ENCODE assay signal across 13 cellular contexts in the genomic region with DNA sequence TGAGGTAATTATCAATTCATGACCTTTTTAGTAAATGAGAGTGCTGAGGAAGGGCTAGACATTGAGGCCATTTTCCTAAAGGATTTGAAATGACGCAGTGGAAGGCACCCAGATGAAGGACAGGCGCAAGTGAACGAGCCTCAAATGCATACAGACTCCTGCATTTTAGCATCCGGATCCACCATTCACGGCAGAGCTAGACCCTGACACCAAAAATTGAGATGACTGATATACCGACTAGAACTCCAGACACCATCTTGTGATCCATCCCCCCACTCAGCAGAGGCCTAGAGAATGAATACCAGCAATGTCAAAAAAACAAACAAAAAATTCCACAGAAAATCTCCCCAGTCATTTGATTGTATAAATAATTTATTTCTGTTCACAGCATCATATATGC. TPM values are rescaled to one million over a fixed set of nuclear protein-coding genes. Genes with fewer than 3 reads are reported as not detected.
DNase-seq lines count a peak whose midpoint lies in the region; ATAC-seq and TF ChIP-seq lines count a peak whose summit lies in the region.
"Had no signal": no experiment of that assay in that cellular context is flagged by ENCODE, and none has a peak within 500 bp of the region (broad histone marks: within the 10 kb centered on the region; RNA-seq: fewer than 3 reads in every experiment).

No MANE protein-coding gene starts in this region.

- H3K4me3 ChIP-seq in esophagus muscularis mucosa: no peak overlapping the region
- H3K4me3 ChIP-seq: mucosa of descending colon, tibial artery had no signal

- peaks cover 46% of the 10 kb centered on the region for H3K36me3 Mint-ChIP-seq in activated CD4-positive, alpha-beta T cell treated with anti-CD3 and anti-CD28 coated beads, Interleukin-2, amount 10 ng/mL, durations not matched to agents 24 days and 14 days (ENCODE audit: low read depth)
- peaks cover 67% of the 10 kb centered on the region for H3K36me3 Mint-ChIP-seq in activated T-helper 17 cell treated with anti-CD3 and anti-CD28 coated beads, Interleukin-2, amount 50 U/mL, for 72 hours (ENCODE audit: low read depth)
- H3K36me3 Mint-ChIP-seq in stimulated activated naive B cell treated with anti-CD40 and anti-IgM and Interleukin-4, amounts not matched to agents 10 μg/mL and 1 μg/mL and 100 μg/mL, for 72 hours: peaks cover 4 to 20% of the 10 kb centered on the region in 2 donors

- peak overlapping the region; percentile 94 for H3K27ac Mint-ChIP-seq in activated CD4-positive, alpha-beta T cell treated with anti-CD3 and anti-CD28 coated beads, Interleukin-2, amount 10 ng/mL, durations not matched to agents 24 days and 14 days
- H3K27ac Mint-ChIP-seq in activated T-helper 17 cell treated with anti-CD3 and anti-CD28 coated beads, Interleukin-2, amount 50 U/mL, for 72 hours: peak overlapping the region; percentile 89
- no peak overlapping the region for H3K27ac Mint-ChIP-seq in stimulated activated naive B cell treated with anti-CD40 and anti-IgM and Interleukin-4, amounts not matched to agents 10 μg/mL and 1 μg/mL and 100 μg/mL, for 72 hours

- 95% methylated on average over 6 of the region's 6 CpGs for WGBS in esophagus muscularis mucosa

- peak; percentile 77 for DNase-seq in activated CD4-positive, alpha-beta T cell treated with anti-CD3 and anti-CD28 coated beads, Interleukin-2, amount 10 ng/mL, durations not matched to agents 24 days and 14 days
- DNase-seq in activated CD4-positive, alpha-beta T cell treated with anti-CD3 and anti-CD28 coated beads for 48 hours: no peak
- DNase-seq in glomerular visceral epithelial cell (ENCODE audit: extremely low spot score) (peak; percentile 24), esophagus muscularis mucosa (ENCODE audit: extremely low spot score) (no peak), GM03348 (ENCODE audit: low spot score) (no peak)
- no peak for DNase-seq in stimulated activated naive B cell treated with anti-CD40 and anti-IgM and Interleukin-4, amounts not matched to agents 10 μg/mL and 1 μg/mL and 100 μg/mL, for 72 hours
- no peak for DNase-seq in activated effector memory CD4-positive, alpha-beta T cell treated with Interleukin-2 at 50 U/mL for 16 hours
- DNase-seq: foreskin melanocyte, KG1, mucosa of descending colon, NCI-H510A, tibial artery had no signal

- H3K9me3 Mint-ChIP-seq in activated CD4-positive, alpha-beta T cell treated with anti-CD3 and anti-CD28 coated beads, Interleukin-2, amount 10 ng/mL, durations not matched to agents 24 days and 14 days: no peaks in the 10 kb centered on the region
- no peaks in the 10 kb centered on the region for H3K9me3 Mint-ChIP-seq in activated T-helper 17 cell treated with anti-CD3 and anti-CD28 coated beads, Interleukin-2, amount 50 U/mL, for 72 hours
- no peaks in the 10 kb centered on the region for H3K9me3 Mint-ChIP-seq in stimulated activated naive B cell treated with anti-CD40 and anti-IgM and Interleukin-4, amounts not matched to agents 10 μg/mL and 1 μg/mL and 100 μg/mL, for 72 hours

- H3K4me1 Mint-ChIP-seq in activated CD4-positive, alpha-beta T cell treated with anti-CD3 and anti-CD28 coated beads, Interleukin-2, amount 10 ng/mL, durations not matched to agents 24 days and 14 days: peaks cover 57% of the 10 kb centered on the region
- H3K4me1 Mint-ChIP-seq in activated T-helper 17 cell treated with anti-CD3 and anti-CD28 coated beads, Interleukin-2, amount 50 U/mL, for 72 hours: peaks cover 49% of the 10 kb centered on the region
- peaks cover 53 to 79% of the 10 kb centered on the region in 2 donors for H3K4me1 Mint-ChIP-seq in stimulated activated naive B cell treated with anti-CD40 and anti-IgM and Interleukin-4, amounts not matched to agents 10 μg/mL and 1 μg/mL and 100 μg/mL, for 72 hours

- peak overlapping the region; percentile 90 for H3K4me3 Mint-ChIP-seq in activated CD4-positive, alpha-beta T cell treated with anti-CD3 and anti-CD28 coated beads, Interleukin-2, amount 10 ng/mL, durations not matched to agents 24 days and 14 days
- peak overlapping the region; percentile 91 for H3K4me3 Mint-ChIP-seq in activated T-helper 17 cell treated with anti-CD3 and anti-CD28 coated beads, Interleukin-2, amount 50 U/mL, for 72 hours
- peak overlapping the region; percentile 26 to 50 for H3K4me3 Mint-ChIP-seq in stimulated activated naive B cell treated with anti-CD40 and anti-IgM and Interleukin-4, amounts not matched to agents 10 μg/mL and 1 μg/mL and 100 μg/mL, for 72 hours

- ATAC-seq in activated T-helper 17 cell treated with anti-CD3 and anti-CD28 coated beads, Interleukin-2, amount 50 U/mL, for 72 hours (replicated peaks): no peak
- no peak for ATAC-seq in stimulated activated naive B cell treated with anti-CD40 and anti-IgM and Interleukin-4, amounts not matched to agents 10 μg/mL and 1 μg/mL and 100 μg/mL, for 72 hours (replicated peaks)
- ATAC-seq: mucosa of descending colon had no signal

- H3K4me1 ChIP-seq in esophagus muscularis mucosa: peaks cover 15 to 23% (median 21%) of the 10 kb centered on the region in 4 donors

- intact Hi-C loops in activated CD4-positive, alpha-beta T cell treated with anti-CD3 and anti-CD28 coated beads, Interleukin-2, amount 10 ng/mL, durations not matched to agents 24 days and 14 days (cut with micrococcal nuclease): loop anchor here (2.0 kb wide), 1 partner anchor 124 kb away; no protein-coding TSS in a partner anchor
- intact Hi-C loops in esophagus muscularis mucosa (cut with DNase I): no loop called here

- H3K27me3 ChIP-seq in esophagus muscularis mucosa: peaks cover 0 to 49% (median 4%) of the 10 kb centered on the region in 4 donors

- no peak for TF ChIP-seq POLR2A in esophagus muscularis mucosa (IDR thresholded peaks at IDR 0.05; ENCODE audit: low read depth)

- no peaks in the 10 kb centered on the region for H3K9me3 ChIP-seq in esophagus muscularis mucosa
- H3K9me3 ChIP-seq: mucosa of descending colon, tibial artery had no signal

- TF ChIP-seq CTCF in esophagus muscularis mucosa (IDR thresholded peaks at IDR 0.05): no peak

- no peaks in the 10 kb centered on the region for H3K36me3 ChIP-seq in esophagus muscularis mucosa
- H3K36me3 ChIP-seq: tibial artery had no signal

- no peaks in the 10 kb centered on the region for H3K27me3 Mint-ChIP-seq in activated CD4-positive, alpha-beta T cell treated with anti-CD3 and anti-CD28 coated beads, Interleukin-2, amount 10 ng/mL, durations not matched to agents 24 days and 14 days
- H3K27me3 Mint-ChIP-seq in activated T-helper 17 cell treated with anti-CD3 and anti-CD28 coated beads, Interleukin-2, amount 50 U/mL, for 72 hours: no peaks in the 10 kb centered on the region
- H3K27me3 Mint-ChIP-seq in stimulated activated naive B cell treated with anti-CD40 and anti-IgM and Interleukin-4, amounts not matched to agents 10 μg/mL and 1 μg/mL and 100 μg/mL, for 72 hours: no peaks in the 10 kb centered on the region

- no peak overlapping the region for H3K27ac ChIP-seq in esophagus muscularis mucosa (replicated peaks in 1 of 4)
- H3K27ac ChIP-seq: tibial artery had no signal

- no peak for TF ChIP-seq EP300 in esophagus muscularis mucosa (IDR thresholded peaks at IDR 0.05)

RNA-seq across cellular contexts. Expression of gene ARL4C, which starts 4.2 kb away (rescaled TPM):
- 43.2 and 45.0 TPM in 2 replicates for total RNA-seq in activated CD4-positive, alpha-beta T cell treated with anti-CD3 and anti-CD28 coated beads, Interleukin-2, amount 10 ng/mL, durations not matched to agents 24 days and 14 days
- total RNA-seq in activated T-helper 17 cell treated with anti-CD3 and anti-CD28 coated beads, Interleukin-2, amount 50 U/mL, for 72 hours: 100 to 1,000 TPM in 1 of 2 donors, 10 to 100 TPM in 1; 43.4 to 118 TPM
- 10 to 100 TPM in 1 of 4 donors, 1 to 10 TPM in 3; 3.6 to 16.4 (median 5.4) TPM for total RNA-seq in esophagus muscularis mucosa

Comparison
In these comparisons a context has a peak if more than half of its experiments do, and no peak if none do; other contexts are left out.
1. DNase-seq: peak in activated CD4-positive, alpha-beta T cell treated with anti-CD3 and anti-CD28 coated beads, Interleukin-2, amount 10 ng/mL, durations not matched to agents 24 days and 14 days (single experiment) and glomerular visceral epithelial cell (single experiment); none in activated CD4-positive, alpha-beta T cell treated with anti-CD3 and anti-CD28 coated beads for 48 hours (single experiment), stimulated activated naive B cell treated with anti-CD40 and anti-IgM and Interleukin-4, amounts not matched to agents 10 μg/mL and 1 μg/mL and 100 μg/mL, for 72 hours (single experiment), esophagus muscularis mucosa (single experiment), GM03348 (single experiment) and activated effector memory CD4-positive, alpha-beta T cell treated with Interleukin-2 at 50 U/mL for 16 hours (single experiment).
2. H3K4me3 Mint-ChIP-seq: peak in every context shown above with its lines; median percentile 91 in activated T-helper 17 cell treated with anti-CD3 and anti-CD28 coated beads, Interleukin-2, amount 50 U/mL, for 72 hours; 90 in activated CD4-positive, alpha-beta T cell treated with anti-CD3 and anti-CD28 coated beads, Interleukin-2, amount 10 ng/mL, durations not matched to agents 24 days and 14 days; 38 in stimulated activated naive B cell treated with anti-CD40 and anti-IgM and Interleukin-4, amounts not matched to agents 10 μg/mL and 1 μg/mL and 100 μg/mL, for 72 hours.